ENCODE assay signal across 16 cellular contexts in genomic region chr11:69287968-69288882, GRCh38. TPM values are rescaled to one million over a fixed set of nuclear protein-coding genes. Genes with fewer than 3 reads are reported as not detected.
DNase-seq lines count a peak whose midpoint lies in the region; ATAC-seq and FAIRE-seq lines count a peak whose summit lies in the region.
"Had no signal": no experiment of that assay in that cellular context is flagged by ENCODE, and none has a peak within 500 bp of the region (broad histone marks: within the 10 kb centered on the region; RNA-seq: fewer than 3 reads in every experiment).

No MANE protein-coding gene starts in this region.

- peak overlapping the region; percentile 59 to 85 for H3K27ac ChIP-seq in small intestine (ENCODE audit: low read depth in 1 of 2, low read length in 1 of 2)
- H3K27ac ChIP-seq in naive thymus-derived CD4-positive, alpha-beta T cell (ENCODE audit: low read depth, low read length) = no peak overlapping the region

- POLR2A ChIA-PET in naive thymus-derived CD4-positive, alpha-beta T cell (lab: Charles Lee) = no interaction called here

- in situ Hi-C loops in SK-MEL-5 (cut with HindIII; ENCODE audit: low pct_unique_long_range_greater_than_20kb, low sequenced_read_pairs) = no loop called here

- H3K9me3 Mint-ChIP-seq in naive thymus-derived CD4-positive, alpha-beta T cell = peaks cover 0 to 2% (median 0%) of the 10 kb centered on the region in 11 donors
- H3K9me3 Mint-ChIP-seq: natural killer cell treated with Interleukin-12 subunit alpha and Interleukin-12 subunit beta and Interleukin-15 and Interleukin-18, amount 100 ng/mL, for 72 hours had no signal

- no peak for FAIRE-seq in small intestine (lab: Jason Lieb, UNC)

- H3K27me3 ChIP-seq in small intestine (ENCODE audit: control insufficient read depth in 2 of 2, insufficient read depth in 2 of 2, low read length in 2 of 2) = no peaks in the 10 kb centered on the region
- H3K27me3 ChIP-seq in naive thymus-derived CD4-positive, alpha-beta T cell (ENCODE audit: control insufficient read depth in 2 of 2, insufficient read depth in 2 of 2, low read length in 2 of 2) = no peaks in the 10 kb centered on the region

- H3K36me3 ChIP-seq in small intestine (ENCODE audit: control insufficient read depth in 2 of 2, insufficient read depth in 2 of 2, low read length in 2 of 2) = no peaks in the 10 kb centered on the region
- no peaks in the 10 kb centered on the region for H3K36me3 ChIP-seq in naive thymus-derived CD4-positive, alpha-beta T cell (ENCODE audit: control insufficient read depth in 2 of 3, insufficient read depth in 3 of 3, low read length in 3 of 3)

- WGBS in small intestine, 3 donors = 23 to 59% (median 43%) methylated on average over 20 of the region's 20 CpGs

- peaks cover 5 to 11% of the 10 kb centered on the region in 2 donors for H3K4me1 ChIP-seq in small intestine (ENCODE audit: control insufficient read depth in 2 of 2, insufficient read depth in 1 of 2, low read depth in 1 of 2, low read length in 1 of 2)
- H3K4me1 ChIP-seq in naive thymus-derived CD4-positive, alpha-beta T cell (ENCODE audit: control insufficient read depth in 2 of 2, insufficient read depth in 2 of 2, low read length in 2 of 2) = peaks cover 0 to 4% of the 10 kb centered on the region in 2 donors

- no peaks in the 10 kb centered on the region for H3K9me3 ChIP-seq in small intestine (ENCODE audit: control insufficient read depth, low read depth)
- H3K9me3 ChIP-seq in naive thymus-derived CD4-positive, alpha-beta T cell (ENCODE audit: control insufficient read depth in 2 of 3, low read length in 3 of 3) = no peaks in the 10 kb centered on the region

- H3K4me3 Mint-ChIP-seq in naive thymus-derived CD4-positive, alpha-beta T cell = no peak overlapping the region
- H3K4me3 Mint-ChIP-seq: natural killer cell treated with Interleukin-12 subunit alpha and Interleukin-12 subunit beta and Interleukin-15 and Interleukin-18, amount 100 ng/mL, for 72 hours; T-helper 17 cell had no signal

- H3K4me3 ChIP-seq in small intestine (ENCODE audit: low read depth in 1 of 2, low read length in 2 of 2) = no peak overlapping the region
- H3K4me3 ChIP-seq in naive thymus-derived CD4-positive, alpha-beta T cell (ENCODE audit: low read length) = no peak overlapping the region

- ATAC-seq in left colon = peak; percentile 92
- no peak for ATAC-seq in naive thymus-derived CD4-positive, alpha-beta T cell
- ATAC-seq: activated CD4-positive, CD25-positive, alpha-beta regulatory T cell treated with anti-CD3 and anti-CD28 coated beads, Interleukin-2, amount 50 U/mL, for 24 hours; natural killer cell treated with Interleukin-12 subunit alpha and Interleukin-12 subunit beta and Interleukin-15 and Interleukin-18, amount 100 ng/mL, for 72 hours; T-helper 17 cell had no signal

- no peaks in the 10 kb centered on the region for H3K36me3 Mint-ChIP-seq in naive thymus-derived CD4-positive, alpha-beta T cell
- H3K36me3 Mint-ChIP-seq: natural killer cell treated with Interleukin-12 subunit alpha and Interleukin-12 subunit beta and Interleukin-15 and Interleukin-18, amount 100 ng/mL, for 72 hours had no signal

- CTCF ChIA-PET in naive thymus-derived CD4-positive, alpha-beta T cell (lab: Charles Lee) = no interaction called here

- DNase-seq in HT-29 (ENCODE audit: low spot score) (peak; percentile 45), SK-MEL-5 (ENCODE audit: low read depth, low spot score) (peak; percentile 42), left colon (peak; percentile 86 to 96), small intestine (peak; percentile 98), nucleus accumbens (lab: John Stamatoyannopoulos, UW) (no peak), glomerular visceral epithelial cell (ENCODE audit: extremely low spot score) (no peak)
- no peak for DNase-seq in naive thymus-derived CD4-positive, alpha-beta T cell
- DNase-seq: activated naive CD4-positive, alpha-beta T cell; dermis blood vessel endothelial cell; DMS153; NCI-H146; NCI-H69; retina; T-helper 17 cell had no signal

- intact Hi-C loops in left colon (cut with DNase I, micrococcal nuclease) = no loop called here
- intact Hi-C loops in naive thymus-derived CD4-positive, alpha-beta T cell (cut with micrococcal nuclease) = no loop called here

- H3K27ac Mint-ChIP-seq in naive thymus-derived CD4-positive, alpha-beta T cell = no peak overlapping the region
- H3K27ac Mint-ChIP-seq: natural killer cell treated with Interleukin-12 subunit alpha and Interleukin-12 subunit beta and Interleukin-15 and Interleukin-18, amount 100 ng/mL, for 72 hours; T-helper 17 cell had no signal

- H3K4me1 Mint-ChIP-seq in naive thymus-derived CD4-positive, alpha-beta T cell = peaks cover 0 to 3% (median 0%) of the 10 kb centered on the region in 7 donors
- H3K4me1 Mint-ChIP-seq: T-helper 17 cell had no signal

- H3K27me3 Mint-ChIP-seq in naive thymus-derived CD4-positive, alpha-beta T cell = peaks cover 0 to 7% (median 0%) of the 10 kb centered on the region in 5 donors

RNA-seq across cellular contexts. Expression of gene MYEOV, which starts 5.7 kb away (rescaled TPM):
- 97.2 and 98.4 TPM in 2 replicates for total RNA-seq in HT-29 (2014; rRNA removed; shearing (Covaris generic))
- 0.11 TPM in 1 of 2 replicates, not detected in the other for total RNA-seq in SK-MEL-5 (2014; rRNA removed; shearing (Covaris generic))
- 0.94 and 1.2 TPM in 2 replicates for polyA plus RNA-seq in SK-MEL-5 (2015; cell fraction: cytosol; rRNA removed)
- 0.49 and 1.1 TPM in 2 replicates for polyA plus RNA-seq in SK-MEL-5 (2015; cell fraction: nucleus; rRNA removed)
- total RNA-seq in left colon = 1 to 10 TPM; 3.8 to 8.0 TPM
- polyA plus RNA-seq in small intestine = 1 to 10 TPM in 2 of 3 donors, under 1 TPM in 1; 0.67 to 3.6 (median 2.4) TPM
- total RNA-seq in naive thymus-derived CD4-positive, alpha-beta T cell = under 1 TPM in 2 of 5 experiments, not detected in 3; 0.20 to 0.32 TPM
- polyA plus RNA-seq in naive thymus-derived CD4-positive, alpha-beta T cell = not detected
- total RNA-seq: dermis blood vessel endothelial cell; natural killer cell treated with Interleukin-12 subunit alpha and Interleukin-12 subunit beta and Interleukin-15 and Interleukin-18, amount 100 ng/mL, for 72 hours had no signal

Comparison
In these comparisons a context has a peak if more than half of its experiments do, and no peak if none do; other contexts are left out.
1. DNase-seq: peak in HT-29 (single experiment), SK-MEL-5 (single experiment), left colon (2 of 2) and small intestine (single experiment); none in nucleus accumbens (0 of 56), naive thymus-derived CD4-positive, alpha-beta T cell (0 of 9) and glomerular visceral epithelial cell (single experiment).
2. RNA of gene MYEOV, which starts 5.7 kb away (total RNA-seq): 97.2 to 98.4 TPM in HT-29; 3.8 to 8.0 TPM in left colon, 0.11 TPM in SK-MEL-5 and 0.20 to 0.32 TPM in naive thymus-derived CD4-positive, alpha-beta T cell; every median in the first group is over 10 times any median in the second.